ENCODE assay signal across 9 cellular contexts in the genomic region with DNA sequence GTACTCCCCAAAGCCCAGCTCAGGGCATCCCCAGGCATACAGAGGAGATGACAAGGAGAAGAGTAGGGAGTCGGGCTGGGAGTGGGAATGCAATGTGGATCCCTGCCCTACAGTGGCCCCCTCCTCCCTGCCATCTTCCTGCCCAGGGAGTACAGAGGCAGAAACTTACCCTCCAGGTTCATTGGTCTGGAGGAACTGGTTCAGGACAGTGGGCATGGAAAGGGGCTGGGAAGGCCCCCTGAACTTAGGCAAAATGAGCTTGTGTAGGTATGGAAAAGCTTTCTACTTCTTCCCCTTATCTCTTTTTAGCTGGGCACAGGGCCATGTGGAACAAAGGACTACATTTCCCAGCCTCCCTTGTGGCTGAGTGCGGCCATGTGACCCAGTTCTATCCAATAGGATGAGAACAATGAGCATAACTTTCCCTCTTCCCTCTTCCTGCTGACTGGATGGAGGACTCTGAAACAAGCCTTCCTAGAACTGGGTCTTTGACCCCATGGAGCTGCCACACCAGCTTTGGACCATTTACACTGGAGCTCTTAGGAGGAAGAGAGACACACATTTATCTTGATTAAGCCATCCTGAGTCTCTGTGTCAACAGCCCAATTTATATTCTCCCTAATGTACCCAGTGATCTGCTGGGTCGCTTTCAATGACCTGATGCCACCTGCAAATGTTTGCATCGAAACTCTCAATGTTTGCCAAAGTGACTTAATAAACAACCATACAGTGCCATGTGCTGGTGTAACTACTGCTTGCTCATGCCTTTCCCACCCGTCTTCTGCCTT. TPM values are rescaled to one million over a fixed set of nuclear protein-coding genes. Genes with fewer than 3 reads are reported as not detected.
DNase-seq lines count a peak whose midpoint lies in the region; ATAC-seq and TF ChIP-seq lines count a peak whose summit lies in the region.
"Had no signal": no experiment of that assay in that cellular context is flagged by ENCODE, and none has a peak within 500 bp of the region (broad histone marks: within the 10 kb centered on the region; RNA-seq: fewer than 3 reads in every experiment).

No MANE protein-coding gene starts in this region.

- no peak overlapping the region for H3K4me3 ChIP-seq in LNCaP clone FGC (ENCODE audit: low read depth, low read length)
- H3K4me3 ChIP-seq in Panc1 (ENCODE audit: low read depth in 2 of 2, low read length in 2 of 2) = no peak overlapping the region

- no peaks in the 10 kb centered on the region for H3K36me3 ChIP-seq in Panc1 (ENCODE audit: control insufficient read depth, insufficient read depth, low read length)

- H3K4me1 Mint-ChIP-seq in brain = peaks cover 37% of the 10 kb centered on the region
- H3K4me1 Mint-ChIP-seq in stimulated activated memory B cell treated with anti-CD40 and anti-IgM and Interleukin-4, amounts not matched to agents 10 μg/mL and 1 μg/mL and 100 μg/mL, for 72 hours = peaks cover 49% of the 10 kb centered on the region

- H3K4me1 ChIP-seq in Panc1 (ENCODE audit: control insufficient read depth, insufficient read depth, low read length) = no peaks in the 10 kb centered on the region

- peak; percentile 23 for DNase-seq in activated naive CD4-positive, alpha-beta T cell treated with Interleukin-2 at 50 U/mL for 16 hours
- no peak for DNase-seq in activated naive CD4-positive, alpha-beta T cell (lab: John Stamatoyannopoulos, UW)
- DNase-seq in LNCaP clone FGC (ENCODE audit: low read depth) (peak; percentile 55), Panc1 (ENCODE audit: low read depth, low spot score) (no peak), inferior parietal cortex (ENCODE audit: extremely low spot score) (peak; percentile 87)

- intact Hi-C loops in Panc1 (cut with micrococcal nuclease; ENCODE audit: unreplicated experiment) = loop anchor here (5.0 to 10.0 kb wide), 2 partner anchors 133 to 174 kb away; no protein-coding TSS in a partner anchor

- in situ Hi-C loops in Panc1 (cut with HindIII; ENCODE audit: low pct_unique_long_range_greater_than_20kb, low sequenced_read_pairs) = no loop called here

- H3K36me3 Mint-ChIP-seq in brain = no peaks in the 10 kb centered on the region
- H3K36me3 Mint-ChIP-seq in stimulated activated memory B cell treated with anti-CD40 and anti-IgM and Interleukin-4, amounts not matched to agents 10 μg/mL and 1 μg/mL and 100 μg/mL, for 72 hours = no peaks in the 10 kb centered on the region
- H3K36me3 Mint-ChIP-seq: activated naive CD8-positive, alpha-beta T cell had no signal

- no TSS peak for BruUV-seq in Panc1 (replicated peaks; lab: Mats Ljungman, UMichigan)

- TF ChIP-seq CTCF in LNCaP clone FGC (IDR thresholded peaks at IDR 0.05; ENCODE audit: control insufficient read depth, extremely low read depth, insufficient read depth) (no peak), Panc1 (IDR thresholded peaks at IDR 0.05) (no peak), brain (conservative IDR thresholded peaks at IDR 0.05) (no peak)

- POLR2A ChIA-PET in Panc1 (lab: Charles Lee) = no interaction called here

- no peaks in the 10 kb centered on the region for H3K9me3 ChIP-seq in Panc1 (ENCODE audit: control insufficient read depth, insufficient read depth, low read depth, low read length)

- ATAC-seq in Panc1 (peak; percentile 74), HG02973 (IDR thresholded peaks at IDR 0.05; ENCODE audit: unreplicated experiment) (no peak)
- ATAC-seq in stimulated activated memory B cell treated with anti-CD40 and anti-IgM and Interleukin-4, amounts not matched to agents 10 μg/mL and 1 μg/mL and 100 μg/mL, for 72 hours = peak; percentile 57

- peak overlapping the region; percentile 57 to 86 (median 66) for H3K27ac Mint-ChIP-seq in brain
- H3K27ac Mint-ChIP-seq in stimulated activated memory B cell treated with anti-CD40 and anti-IgM and Interleukin-4, amounts not matched to agents 10 μg/mL and 1 μg/mL and 100 μg/mL, for 72 hours = peak overlapping the region; percentile 88
- H3K27ac Mint-ChIP-seq: activated naive CD8-positive, alpha-beta T cell had no signal

- H3K27me3 ChIP-seq in Panc1 (ENCODE audit: control insufficient read depth, insufficient read depth, low read length) = no peaks in the 10 kb centered on the region

- H3K27me3 Mint-ChIP-seq in brain = no peaks in the 10 kb centered on the region
- H3K27me3 Mint-ChIP-seq in stimulated activated memory B cell treated with anti-CD40 and anti-IgM and Interleukin-4, amounts not matched to agents 10 μg/mL and 1 μg/mL and 100 μg/mL, for 72 hours = no peaks in the 10 kb centered on the region
- H3K27me3 Mint-ChIP-seq: activated naive CD8-positive, alpha-beta T cell had no signal

- H3K9me3 Mint-ChIP-seq in brain = no peaks in the 10 kb centered on the region
- no peaks in the 10 kb centered on the region for H3K9me3 Mint-ChIP-seq in stimulated activated memory B cell treated with anti-CD40 and anti-IgM and Interleukin-4, amounts not matched to agents 10 μg/mL and 1 μg/mL and 100 μg/mL, for 72 hours

- H3K4me3 Mint-ChIP-seq in brain = peak overlapping the region in 1 of 5 experiments; percentile 51
- H3K4me3 Mint-ChIP-seq in stimulated activated memory B cell treated with anti-CD40 and anti-IgM and Interleukin-4, amounts not matched to agents 10 μg/mL and 1 μg/mL and 100 μg/mL, for 72 hours = peak overlapping the region; percentile 31
- H3K4me3 Mint-ChIP-seq: activated naive CD8-positive, alpha-beta T cell had no signal

- CTCF ChIA-PET in Panc1 (lab: Charles Lee) = no interaction called here

- no peak overlapping the region for H3K27ac ChIP-seq in Panc1 (ENCODE audit: low read length)

RNA-seq across cellular contexts. Expression of gene HMCN2, which starts 25.0 kb away (rescaled TPM):
- total RNA-seq in Panc1 (2021; ENCODE audit: unreplicated experiment) = 0.05 TPM
- 0.10 TPM for polyA plus RNA-seq in Panc1 (2012; ENCODE audit: insufficient read length)
- polyA plus RNA-seq in brain (ENCODE audit: insufficient read depth, low read depth, low replicate concordance) = 0.34 TPM

Comparison
In these comparisons a context has a peak if more than half of its experiments do, and no peak if none do; other contexts are left out.
1. DNase-seq: peak in activated naive CD4-positive, alpha-beta T cell treated with Interleukin-2 at 50 U/mL for 16 hours (single experiment), LNCaP clone FGC (single experiment) and inferior parietal cortex (single experiment); none in activated naive CD4-positive, alpha-beta T cell (0 of 4) and Panc1 (single experiment).